ENCODE assay signal across 12 cellular contexts in the genomic region with DNA sequence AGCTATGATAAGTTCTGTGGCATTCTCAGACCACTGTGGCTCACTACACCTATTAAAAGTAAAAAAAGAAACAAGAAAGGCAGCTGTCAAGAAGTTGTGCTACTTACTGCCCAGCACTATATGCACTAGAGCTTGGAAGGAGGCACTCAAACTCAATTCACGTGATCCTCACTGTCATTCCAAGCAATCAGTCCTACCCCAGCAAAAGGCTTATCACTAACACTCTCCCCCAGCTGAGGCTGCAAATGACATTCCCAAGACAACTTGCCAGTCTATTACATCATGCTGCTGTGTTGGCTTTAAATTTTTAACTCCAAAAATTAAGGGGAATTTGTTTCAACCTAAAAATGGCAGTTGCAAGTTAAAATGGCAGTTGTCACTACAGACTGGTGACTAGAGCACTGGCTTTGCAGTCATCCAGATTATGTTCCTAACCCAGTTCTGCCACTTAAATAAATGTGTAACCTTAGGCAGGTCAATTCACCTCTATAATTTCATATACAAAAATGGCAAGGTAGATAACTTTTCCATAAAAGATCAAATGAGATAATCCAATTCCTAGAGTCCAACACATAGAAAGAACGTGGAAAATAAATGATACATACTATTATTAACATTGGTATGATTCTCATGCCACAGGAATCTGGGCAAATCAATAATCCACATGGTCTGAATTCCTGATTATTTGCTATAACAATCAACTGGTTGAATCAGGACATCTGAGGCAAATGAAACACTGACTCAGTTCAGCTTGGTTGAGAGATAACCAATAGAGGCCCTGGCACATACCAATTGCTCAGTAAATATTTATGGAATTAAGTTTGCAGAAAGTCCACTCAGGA. TPM values are rescaled to one million over a fixed set of nuclear protein-coding genes. Genes with fewer than 3 reads are reported as not detected.
DNase-seq lines count a peak whose midpoint lies in the region; FAIRE-seq and TF ChIP-seq lines count a peak whose summit lies in the region.
"Had no signal": no experiment of that assay in that cellular context is flagged by ENCODE, and none has a peak within 500 bp of the region (broad histone marks: within the 10 kb centered on the region; RNA-seq: fewer than 3 reads in every experiment).

No MANE protein-coding gene starts in this region.

- 49% methylated on average over 2 of the region's 2 CpGs for WGBS in esophagus muscularis mucosa

- H3K9me3 ChIP-seq in SJSA1 (replicated peaks) = no peaks in the 10 kb centered on the region
- no peaks in the 10 kb centered on the region for H3K9me3 ChIP-seq in esophagus muscularis mucosa
- no peaks in the 10 kb centered on the region for H3K9me3 ChIP-seq in vagina

- H3K27me3 ChIP-seq in SJSA1 (replicated peaks) (no peaks in the 10 kb centered on the region), esophagus muscularis mucosa (no peaks in the 10 kb centered on the region), vagina (no peaks in the 10 kb centered on the region)

- H3K27ac ChIP-seq in SJSA1 = peak overlapping the region; percentile 23
- H3K27ac ChIP-seq in esophagus muscularis mucosa (replicated peaks in 1 of 4) = peak overlapping the region; percentile 28 to 65 (median 40)
- H3K27ac ChIP-seq in vagina = no peak overlapping the region

- no peak for TF ChIP-seq EP300 in esophagus muscularis mucosa (IDR thresholded peaks at IDR 0.05)

- H3K36me3 ChIP-seq in SJSA1 = peaks cover 3% of the 10 kb centered on the region; the same call in 1 of the 2 replicates
- H3K36me3 ChIP-seq in esophagus muscularis mucosa = no peaks in the 10 kb centered on the region
- H3K36me3 ChIP-seq in vagina = no peaks in the 10 kb centered on the region

- H3K4me1 ChIP-seq in SJSA1 (replicated peaks) (peaks cover 23% of the 10 kb centered on the region), esophagus muscularis mucosa (peaks cover 55 to 67% (median 61%) of the 10 kb centered on the region in 4 donors), vagina (peaks cover 65% of the 10 kb centered on the region)

- H3K4me3 ChIP-seq in SJSA1 = no peak overlapping the region
- H3K4me3 ChIP-seq in esophagus muscularis mucosa = no peak overlapping the region
- H3K4me3 ChIP-seq in vagina = no peak overlapping the region

- TF ChIP-seq POLR2A in esophagus muscularis mucosa (IDR thresholded peaks at IDR 0.05; ENCODE audit: low read depth) (no peak), GM12892 (IDR thresholded peaks at IDR 0.05; ENCODE audit: low read depth, low read length) (no peak), vagina (IDR thresholded peaks at IDR 0.05) (no peak)

- TF ChIP-seq CTCF in esophagus muscularis mucosa (IDR thresholded peaks at IDR 0.05) = no peak
- TF ChIP-seq CTCF in vagina (IDR thresholded peaks at IDR 0.05) = no peak

- no peak for FAIRE-seq in GM12892 (lab: Jason Lieb, UNC)
- FAIRE-seq: colon, HTR-8/SVneo, kidney had no signal

- DNase-seq in EL = peak; percentile 87
- DNase-seq in SJSA1 (ENCODE audit: low read depth in 1 of 2, low spot score in 2 of 2) = no peak
- DNase-seq in esophagus muscularis mucosa (ENCODE audit: extremely low spot score) = no peak
- DNase-seq in non-pigmented ciliary epithelial cell (ENCODE audit: low read depth) = peak; percentile 51
- no peak for DNase-seq in GM12892 (ENCODE audit: insufficient read length)
- DNase-seq in activated effector memory CD4-positive, alpha-beta T cell treated with anti-CD3 and anti-CD28 coated beads, Interleukin-2, amount 50 U/mL, for 16 hours = no peak
- DNase-seq in vagina (ENCODE audit: extremely low spot score in 2 of 2) = no peak
- no peak for DNase-seq in H4 (ENCODE audit: low spot score)
- DNase-seq: kidney; stimulated activated CD8-positive, alpha-beta memory T cell treated with anti-CD3 and anti-CD28 coated beads, Interleukin-4, amount 100 ng/mL, for 48 hours had no signal

- intact Hi-C loops in esophagus muscularis mucosa (cut with DNase I) = no loop called here
- intact Hi-C loops in vagina (cut with DNase I) = no loop called here

RNA-seq across cellular contexts. Expression of a gene that starts 52.4 kb away (rescaled TPM):
- 106 and 123 TPM in 2 replicates for total RNA-seq in SJSA1 (2014; rRNA removed; shearing (Covaris generic))
- total RNA-seq in esophagus muscularis mucosa = 10 to 100 TPM; 60.8 to 75.6 (median 66.3) TPM
- polyA plus RNA-seq in GM12892 (2012; ENCODE audit: missing spikeins) = 24.9 TPM
- total RNA-seq in vagina = 40.5 TPM
- total RNA-seq in H4 (2014; rRNA removed; shearing (Covaris generic)) = 56.3 and 56.5 TPM in 2 replicates

Comparison
In these comparisons a context has a peak if more than half of its experiments do, and no peak if none do; other contexts are left out.
1. DNase-seq: peak in EL (single experiment) and non-pigmented ciliary epithelial cell (single experiment); none in SJSA1 (0 of 2), esophagus muscularis mucosa (single experiment), GM12892 (single experiment), activated effector memory CD4-positive, alpha-beta T cell treated with anti-CD3 and anti-CD28 coated beads, Interleukin-2, amount 50 U/mL, for 16 hours (single experiment), vagina (0 of 2) and H4 (single experiment).